In the genomic region with DNA sequence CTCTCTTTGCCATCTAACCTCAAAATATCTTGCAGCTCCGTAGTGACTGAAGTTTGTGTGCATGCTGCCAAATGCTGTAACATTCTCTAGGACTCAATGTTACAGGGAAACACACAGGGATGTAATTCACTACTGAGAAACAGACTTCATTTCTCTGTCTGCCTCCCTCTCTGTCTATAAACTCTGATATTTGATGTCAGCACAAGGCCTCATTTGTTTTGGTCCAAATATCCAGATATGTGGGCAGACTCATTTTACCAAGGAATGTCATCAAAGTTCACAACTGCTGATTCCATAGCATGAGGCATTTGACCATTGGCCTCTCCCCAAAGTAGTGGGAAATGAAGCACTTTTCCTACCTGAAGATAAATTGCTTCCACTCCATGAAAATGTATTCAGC, we compare ENCODE assay signal across 1 cellular context.
TF ChIP-seq lines count a peak whose summit lies in the region.

No MANE protein-coding gene starts in this region.

TF ChIP-seq in K562, 482 proteins besides CTCF, POLR2A, EP300 and RAD21:
- TF ChIP-seq KAT8 (IDR thresholded peaks at IDR 0.05; ENCODE audit: low read depth) (no peak), DDX20 (tag; IDR thresholded peaks at IDR 0.05; ENCODE audit: low read depth) (no peak), ZNF140 (CRISPR knock-in tag; IDR thresholded peaks at IDR 0.05) (no peak), ZNF354B (CRISPR knock-in tag; IDR thresholded peaks at IDR 0.05) (no peak), CBFB (CRISPR knock-in tag; IDR thresholded peaks at IDR 0.05) (no peak), FOXP1 (CRISPR knock-in tag; IDR thresholded peaks at IDR 0.05) (no peak), CAMTA2 (CRISPR knock-in tag; conservative IDR thresholded peaks at IDR 0.05) (no peak), GTF2E2 (tag; IDR thresholded peaks at IDR 0.05) (no peak), RFX1 (IDR thresholded peaks at IDR 0.05) (no peak), SMC3 (conservative IDR thresholded peaks at IDR 0.05; ENCODE audit: insufficient read depth, low read depth, low read length) (no peak)
- TF ChIP-seq, protein P1, sequence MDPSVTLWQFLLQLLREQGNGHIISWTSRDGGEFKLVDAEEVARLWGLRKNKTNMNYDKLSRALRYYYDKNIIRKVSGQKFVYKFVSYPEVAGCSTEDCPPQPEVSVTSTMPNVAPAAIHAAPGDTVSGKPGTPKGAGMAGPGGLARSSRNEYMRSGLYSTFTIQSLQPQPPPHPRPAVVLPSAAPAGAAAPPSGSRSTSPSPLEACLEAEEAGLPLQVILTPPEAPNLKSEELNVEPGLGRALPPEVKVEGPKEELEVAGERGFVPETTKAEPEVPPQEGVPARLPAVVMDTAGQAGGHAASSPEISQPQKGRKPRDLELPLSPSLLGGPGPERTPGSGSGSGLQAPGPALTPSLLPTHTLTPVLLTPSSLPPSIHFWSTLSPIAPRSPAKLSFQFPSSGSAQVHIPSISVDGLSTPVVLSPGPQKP (CRISPR knock-in tag; IDR thresholded peaks at IDR 0.05), result no peak
